ENCODE assay signal across 2 cellular contexts in genomic region chr4:156829194-156829593, GRCh38.
TF ChIP-seq lines count a peak whose summit lies in the region.

No MANE protein-coding gene starts in this region.

TF ChIP-seq in liver, 16 proteins besides CTCF, POLR2A, EP300 and RAD21 (continued from another document):
- no peak for TF ChIP-seq TAF1 (conservative IDR thresholded peaks at IDR 0.05)
- TF ChIP-seq ZBTB33 (IDR thresholded peaks at IDR 0.05), result no peak

TF ChIP-seq in HepG2, 621 proteins besides CTCF, POLR2A, EP300 and RAD21 (continued from another document):
- TF ChIP-seq ZBTB46 (CRISPR knock-in tag; IDR thresholded peaks at IDR 0.05; ENCODE audit: borderline replicate concordance), result no peak
- TF ChIP-seq TEF (CRISPR knock-in tag; IDR thresholded peaks at IDR 0.05), result no peak
- TF ChIP-seq SAFB2 (CRISPR knock-in tag; IDR thresholded peaks at IDR 0.05; ENCODE audit: borderline replicate concordance, low read depth), result no peak
- no peak for TF ChIP-seq PHB2 (IDR thresholded peaks at IDR 0.05; ENCODE audit: partially characterized antibody)
- no peak for TF ChIP-seq ZNF337 (CRISPR knock-in tag; IDR thresholded peaks at IDR 0.05; ENCODE audit: borderline replicate concordance, low read depth)
- TF ChIP-seq SYNCRIP (IDR thresholded peaks at IDR 0.05; ENCODE audit: insufficient read depth, low read depth, low read length), result no peak
- TF ChIP-seq SMARCC2 (IDR thresholded peaks at IDR 0.05), result no peak
TF ChIP-seq in HepG2: peak in this region for 0.
